ENCODE assay signal across 3 cellular contexts in the genomic region with DNA sequence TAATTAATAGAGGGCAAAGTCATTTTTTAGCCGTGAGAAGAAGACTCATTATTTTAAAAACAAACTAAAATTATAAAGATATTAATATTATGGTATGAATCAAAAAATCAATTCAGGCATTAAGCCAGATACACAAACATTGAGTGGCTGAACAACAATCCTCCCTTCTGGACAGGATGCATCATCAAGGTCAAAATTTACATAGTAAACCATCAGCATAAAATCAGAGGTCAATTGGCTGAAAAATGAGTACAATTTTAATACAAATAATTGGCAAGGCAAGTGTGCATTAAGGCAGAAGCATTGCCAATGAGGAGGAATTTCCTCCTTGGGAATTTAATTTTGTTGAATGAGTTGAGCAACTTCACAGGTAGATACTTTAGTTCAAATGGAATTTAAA.
"Had no signal": no experiment of that assay in that cellular context is flagged by ENCODE, and none has a peak within 500 bp of the region (broad histone marks: within the 10 kb centered on the region; RNA-seq: fewer than 3 reads in every experiment).

No MANE protein-coding gene starts in this region.

- DNase-seq: GDM1, GF-D8 had no signal

- ATAC-seq: GM12878 had no signal

- H3K4me3 ChIP-seq: GM12878 had no signal
